In the genomic region with DNA sequence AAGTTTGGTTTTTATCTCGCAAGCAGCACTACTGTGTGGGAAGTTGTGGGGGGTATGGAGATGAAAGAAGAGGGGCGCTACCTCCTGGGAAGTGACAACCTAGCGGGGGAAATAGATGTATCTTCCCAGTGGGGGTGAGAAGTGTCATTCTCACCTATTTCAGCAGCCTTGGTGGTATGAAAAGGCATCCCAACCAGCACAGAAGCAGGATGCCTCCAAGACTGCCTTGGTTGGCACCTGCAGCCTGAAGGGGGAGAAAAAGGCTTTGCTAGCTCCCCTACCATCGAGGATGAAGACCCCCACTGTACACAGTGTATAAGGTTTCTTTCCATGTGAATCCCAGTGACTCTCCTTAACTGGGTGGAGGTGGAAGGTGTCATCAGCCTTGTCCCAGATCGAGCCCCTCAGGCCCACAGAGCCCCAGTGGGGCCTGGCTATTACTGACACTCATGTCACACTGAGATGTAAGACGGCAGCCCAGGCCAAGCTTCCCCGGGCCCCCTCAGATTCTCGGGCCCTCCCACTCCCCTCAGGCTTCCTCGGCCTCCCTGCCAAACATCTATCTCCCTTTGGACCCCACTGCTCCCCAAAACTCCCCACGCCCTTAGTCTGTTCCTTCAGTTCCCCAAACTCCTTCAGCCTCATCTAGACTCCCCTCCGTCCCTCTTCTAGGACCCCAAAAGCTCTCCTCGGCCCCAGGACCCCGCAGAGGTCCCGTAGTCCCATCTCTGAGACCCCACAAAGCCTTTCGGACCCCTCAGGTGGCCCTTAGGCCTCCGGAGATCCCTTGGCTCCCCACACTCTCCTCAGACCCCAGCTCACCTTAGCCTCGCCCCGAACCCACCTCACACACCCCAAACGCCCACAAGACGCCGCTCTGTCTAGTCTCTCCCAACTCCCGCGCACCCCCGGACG, we compare ENCODE assay signal across 8 cellular contexts. TPM values are rescaled to one million over a fixed set of nuclear protein-coding genes. Genes with fewer than 3 reads are reported as not detected.
DNase-seq lines count a peak whose midpoint lies in the region; ATAC-seq and TF ChIP-seq lines count a peak whose summit lies in the region.

No MANE protein-coding gene starts in this region.

- no peaks in the 10 kb centered on the region for H3K36me3 ChIP-seq in muscle layer of colon (ENCODE audit: insufficient read depth, low read length)

- intact Hi-C loops in dorsolateral prefrontal cortex (cut with DNase I) = no loop called here

- ATAC-seq in GM19372 (IDR thresholded peaks at IDR 0.05; ENCODE audit: low read depth, unreplicated experiment) (peak; percentile 11), GM21367 (IDR thresholded peaks at IDR 0.05; ENCODE audit: unreplicated experiment) (no peak), HG03108 (IDR thresholded peaks at IDR 0.05; ENCODE audit: unreplicated experiment) (no peak)

- DNase-seq in RWPE1 (ENCODE audit: low spot score) = no peak
- DNase-seq in dorsolateral prefrontal cortex = peak in 1 of 10 donors; percentile 13
- no peak for DNase-seq in GDM1 (lab: John Stamatoyannopoulos, UW)
- DNase-seq in NCI-H510A (lab: John Stamatoyannopoulos, UW) = no peak

- peaks cover 5% of the 10 kb centered on the region for H3K4me1 ChIP-seq in muscle layer of colon (ENCODE audit: insufficient read depth, low read length)

- CTCF ChIA-PET in RWPE1 (lab: Yijun Ruan, JAX) = interaction anchor here (0.6 to 2.1 kb wide), 6 partner anchors 20 to 335 kb away, joined by 3 to 14 read pairs (median 4); partner anchors contain the start of genes C20orf203 and DNMT3B

- peak overlapping the region; percentile 8 for H3K27ac ChIP-seq in RWPE1
- peak overlapping the region in 57 of 59 donors; percentile 2 to 92 (median 80) for H3K27ac ChIP-seq in dorsolateral prefrontal cortex
- H3K27ac ChIP-seq in muscle layer of colon (ENCODE audit: low read depth, low read length) = peak overlapping the region; percentile 57

- TF ChIP-seq CTCF in RWPE1 (conservative IDR thresholded peaks at IDR 0.05; ENCODE audit: low read depth) (no peak), dorsolateral prefrontal cortex (IDR thresholded peaks at IDR 0.05 in 54 of 56, conservative IDR thresholded peaks at IDR 0.05 in 2 of 56; ENCODE audit: low read depth in 1 of 56, partially characterized antibody in 56 of 56) (no peak)

- H3K9ac ChIP-seq in muscle layer of colon (ENCODE audit: low read length) = peak overlapping the region; percentile 80

- POLR2A ChIA-PET in RWPE1 (lab: Yijun Ruan, JAX; ENCODE audit: low non-redundant PET) = no interaction called here

- H3K9me3 ChIP-seq in muscle layer of colon (ENCODE audit: low read length) = no peaks in the 10 kb centered on the region

- H3K27me3 ChIP-seq in dorsolateral prefrontal cortex = no peaks in the 10 kb centered on the region
- H3K27me3 ChIP-seq in muscle layer of colon (ENCODE audit: control insufficient read depth in 1 of 2, insufficient read depth in 2 of 2, low read length in 2 of 2) = no peaks in the 10 kb centered on the region

- H3K4me3 ChIP-seq in dorsolateral prefrontal cortex = peak overlapping the region; percentile 59 to 92 (median 78)
- peak overlapping the region; percentile 57 to 68 for H3K4me3 ChIP-seq in muscle layer of colon (ENCODE audit: low read depth in 1 of 2, low read length in 2 of 2)

RNA-seq across cellular contexts. Expression of gene COMMD7, which starts 0.7 kb away (rescaled TPM):
- total RNA-seq in dorsolateral prefrontal cortex = 10 to 100 TPM; 29.7 to 61.6 (median 45.3) TPM

RNA-seq across cellular contexts. Expression of gene DNMT3B, which starts 19.6 kb away (rescaled TPM):
- 1 to 10 TPM in 101 of 120 experiments, under 1 TPM in 19; 0.67 to 2.8 (median 1.5) TPM for total RNA-seq in dorsolateral prefrontal cortex

Comparison
In these comparisons a context has a peak if more than half of its experiments do, and no peak if none do; other contexts are left out.
1. H3K27ac ChIP-seq: peak in every context shown above with its lines; median percentile 80 in dorsolateral prefrontal cortex; 57 in muscle layer of colon; 8 in RWPE1.